Comparison of ENCODE assay signal across 29 cellular contexts in genomic region chr10:129706081-129706480, GRCh38.
"Had no signal": no experiment of that assay in that cellular context is flagged by ENCODE, and none has a peak within 500 bp of the region (broad histone marks: within the 10 kb centered on the region; RNA-seq: fewer than 3 reads in every experiment).

No MANE protein-coding gene starts in this region.

- H3K36me3 ChIP-seq: ascending aorta, breast epithelium, MG63, SJCRH30 had no signal

- H3K4me3 ChIP-seq: ascending aorta, breast epithelium, MG63, SJCRH30, SK-N-MC had no signal

- H3K27ac Mint-ChIP-seq: activated CD4-positive, alpha-beta T cell treated with anti-CD3 and anti-CD28 coated beads, Interleukin-2, amount 10 ng/mL, durations not matched to agents 24 days and 14 days; activated CD8-positive, alpha-beta T cell treated with anti-CD3 and anti-CD28 coated beads for 36 hours; activated naive CD8-positive, alpha-beta T cell treated with anti-CD3 and anti-CD28 coated beads for 36 hours; activated T-cell treated with anti-CD3 and anti-CD28 coated beads, Interleukin-2, amount 50 U/mL, for 72 hours; activated T-helper 17 cell treated with anti-CD3 and anti-CD28 coated beads, Interleukin-2, amount 50 U/mL, for 72 hours had no signal

- ATAC-seq: activated CD8-positive, alpha-beta T cell treated with anti-CD3 and anti-CD28 coated beads for 36 hours; activated T-cell treated with anti-CD3 and anti-CD28 coated beads, Interleukin-2, amount 50 U/mL, for 72 hours; activated T-helper 17 cell treated with anti-CD3 and anti-CD28 coated beads, Interleukin-2, amount 50 U/mL, for 72 hours had no signal

- DNase-seq: activated CD4-positive, alpha-beta T cell treated with anti-CD3 and anti-CD28 coated beads, Interleukin-2, amount 10 ng/mL, durations not matched to agents 24 days and 14 days; activated CD4-positive, alpha-beta T cell treated with anti-CD3 and anti-CD28 coated beads, Interleukin-2, amount 50 U/mL, for 4 hours; activated CD8-positive, alpha-beta T cell treated with anti-CD3 and anti-CD28 coated beads for 36 hours; activated effector memory CD4-positive, alpha-beta T cell treated with anti-CD3 and anti-CD28 coated beads, Interleukin-2, amount 50 U/mL, for 16 hours; activated naive CD4-positive, alpha-beta T cell; activated naive CD4-positive, alpha-beta T cell treated with anti-CD3 and anti-CD28 coated beads, Interleukin-2, amount 50 U/mL, for 16 hours; activated naive CD8-positive, alpha-beta T cell treated with anti-CD3 and anti-CD28 coated beads for 36 hours; activated T-cell treated with anti-CD3 and anti-CD28 coated beads, Interleukin-2, amount 50 U/mL, for 1 hour; activated T-cell treated with anti-CD3 and anti-CD28 coated beads, Interleukin-2, amount 50 U/mL, for 72 hours; amniotic stem cell; Kasumi-1; MG63; NCI-H1048; NCI-H1105 treated with DMSO at 0.1 percent for 48 hours; NCI-H1436; NCI-H1694; NCI-H1930; NCI-H2081 treated with DMSO at 0.1 percent for 48 hours; NCI-H226; NCI-H446 treated with DMSO at 0.1 percent for 48 hours; NCI-H524; SHP77; SJCRH30; T1000 had no signal

- H3K27me3 ChIP-seq: ascending aorta, breast epithelium, MG63, SJCRH30 had no signal

- H3K4me1 ChIP-seq: SJCRH30 had no signal

- H3K4me3 Mint-ChIP-seq: activated CD4-positive, alpha-beta T cell treated with anti-CD3 and anti-CD28 coated beads, Interleukin-2, amount 10 ng/mL, durations not matched to agents 24 days and 14 days; activated CD8-positive, alpha-beta T cell treated with anti-CD3 and anti-CD28 coated beads for 36 hours; activated naive CD8-positive, alpha-beta T cell treated with anti-CD3 and anti-CD28 coated beads for 36 hours; activated T-cell treated with anti-CD3 and anti-CD28 coated beads, Interleukin-2, amount 50 U/mL, for 72 hours; activated T-helper 17 cell treated with anti-CD3 and anti-CD28 coated beads, Interleukin-2, amount 50 U/mL, for 72 hours had no signal

- H3K9me3 ChIP-seq: ascending aorta, breast epithelium, MG63, SJCRH30 had no signal

- FAIRE-seq: TTC549 had no signal

- H3K27ac ChIP-seq: ascending aorta, breast epithelium, SJCRH30, SK-N-MC had no signal

- H3K9me3 Mint-ChIP-seq: activated CD4-positive, alpha-beta T cell treated with anti-CD3 and anti-CD28 coated beads, Interleukin-2, amount 10 ng/mL, durations not matched to agents 24 days and 14 days; activated CD8-positive, alpha-beta T cell treated with anti-CD3 and anti-CD28 coated beads for 36 hours; activated naive CD8-positive, alpha-beta T cell treated with anti-CD3 and anti-CD28 coated beads for 36 hours; activated T-cell treated with anti-CD3 and anti-CD28 coated beads, Interleukin-2, amount 50 U/mL, for 72 hours; activated T-helper 17 cell treated with anti-CD3 and anti-CD28 coated beads, Interleukin-2, amount 50 U/mL, for 72 hours had no signal

- H3K27me3 Mint-ChIP-seq: activated CD4-positive, alpha-beta T cell treated with anti-CD3 and anti-CD28 coated beads, Interleukin-2, amount 10 ng/mL, durations not matched to agents 24 days and 14 days; activated CD8-positive, alpha-beta T cell treated with anti-CD3 and anti-CD28 coated beads for 36 hours; activated naive CD8-positive, alpha-beta T cell treated with anti-CD3 and anti-CD28 coated beads for 36 hours; activated T-helper 17 cell treated with anti-CD3 and anti-CD28 coated beads, Interleukin-2, amount 50 U/mL, for 72 hours had no signal
